25 cellular contexts compared by ENCODE assay signal in the genomic region with DNA sequence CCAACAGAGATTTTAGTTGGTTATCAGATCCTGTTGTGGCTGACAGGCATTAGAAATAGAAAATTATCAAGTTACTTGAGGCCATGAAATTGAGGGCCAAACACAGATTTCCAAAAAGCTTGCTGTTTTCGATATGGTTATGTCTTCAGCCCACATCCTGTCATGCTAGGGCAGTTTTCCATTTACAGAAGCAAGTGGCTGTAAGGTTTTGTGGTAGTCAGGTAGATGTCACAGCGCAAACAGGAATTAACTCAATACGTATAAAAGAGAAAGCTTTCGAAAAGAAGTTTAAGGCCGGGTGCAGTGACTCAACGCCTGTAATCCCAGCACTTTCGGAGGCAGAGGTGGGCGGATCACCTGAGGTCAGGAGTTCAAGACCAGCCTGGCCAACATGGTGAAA.
"Had no signal": no experiment of that assay in that cellular context is flagged by ENCODE, and none has a peak within 500 bp of the region (broad histone marks: within the 10 kb centered on the region; RNA-seq: fewer than 3 reads in every experiment).

No MANE protein-coding gene starts in this region.

- FAIRE-seq: TTC549 had no signal

- H3K27me3 ChIP-seq: colonic mucosa had no signal

- DNase-seq: activated B cell treated with CpG ODN at 0.5 μM for 24 hours; activated CD4-positive, alpha-beta memory T cell treated with anti-CD3 and anti-CD28 coated beads, Interleukin-2, amount 10 ng/mL, durations not matched to agents 7 days and 5 days; activated CD4-positive, alpha-beta T cell treated with anti-CD3 and anti-CD28 coated beads, Interleukin-2, amount 10 ng/mL, durations not matched to agents 7 days and 5 days; activated gamma-delta T cell; activated naive CD4-positive, alpha-beta T cell treated with anti-CD3 and anti-CD28 coated beads for 36 hours; activated T-cell treated with anti-CD3 and anti-CD28 coated beads for 4 hours; activated T-cell treated with anti-CD3 and anti-CD28 coated beads, Interleukin-2, amount 50 U/mL, for 48 hours; amygdala; cerebellar nuclear complex; colonic mucosa; MM.1S; NCI-H1105; NCI-H1436; NCI-H1694 treated with DMSO at 0.1 percent for 48 hours; NCI-H2029 treated with DMSO at 0.1 percent for 48 hours; NCI-H345; NCI-H510A; NCI-H69; PC-9; SHP77 treated with DMSO at 0.1 percent for 48 hours; T-cell; T-helper 2 cell; T1000 had no signal

- H3K4me2 ChIP-seq: PC-9 had no signal

- H3K9me3 ChIP-seq: colonic mucosa had no signal

- H3K4me1 ChIP-seq: colonic mucosa had no signal

- H3K36me3 ChIP-seq: colonic mucosa had no signal

- H3K27ac ChIP-seq: colonic mucosa, PC-9 had no signal

- ATAC-seq: activated T-helper 17 cell treated with anti-CD3 and anti-CD28 coated beads, Interleukin-2, amount 50 U/mL, for 72 hours; T-cell had no signal

- H2AFZ ChIP-seq: PC-9 had no signal

- H3K4me3 ChIP-seq: colonic mucosa, PC-9 had no signal
